In the genomic region with DNA sequence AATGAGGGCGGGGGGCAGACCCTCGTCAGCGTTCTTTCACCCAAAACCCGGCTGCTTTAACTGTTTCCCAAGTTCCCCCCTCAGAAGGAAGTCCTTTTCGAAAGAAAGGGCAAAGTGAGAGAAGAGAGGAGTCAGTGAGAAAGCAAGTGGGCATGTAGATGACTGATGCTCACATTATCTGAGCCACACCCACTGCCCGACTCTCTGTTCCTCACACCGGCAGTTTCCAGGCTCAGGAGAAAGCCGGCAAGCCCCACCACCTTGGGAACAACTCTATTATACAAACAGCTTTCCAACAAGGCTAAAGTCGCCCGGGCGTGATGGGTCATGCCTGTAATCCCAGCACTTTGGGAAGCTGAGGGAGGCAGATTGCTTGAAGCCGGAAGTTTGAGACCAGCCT, we compare ENCODE assay signal across 26 cellular contexts. TPM values are rescaled to one million over a fixed set of nuclear protein-coding genes. Genes with fewer than 3 reads are reported as not detected.
DNase-seq lines count a peak whose midpoint lies in the region; ATAC-seq, FAIRE-seq and TF ChIP-seq lines count a peak whose summit lies in the region.
"Had no signal": no experiment of that assay in that cellular context is flagged by ENCODE, and none has a peak within 500 bp of the region (broad histone marks: within the 10 kb centered on the region; RNA-seq: fewer than 3 reads in every experiment).

No MANE protein-coding gene starts in this region.

- no peak overlapping the region for H3K9ac ChIP-seq in GM23248

- H3K4me3 ChIP-seq in GM23248 (no peak overlapping the region), bronchial epithelial cell (ENCODE audit: low read depth, low read length) (no peak overlapping the region), osteoblast (ENCODE audit: insufficient read depth, low read length) (no peak overlapping the region)
- H3K4me3 ChIP-seq: K562, PC-9 had no signal

- FAIRE-seq in bronchial epithelial cell (lab: Jason Lieb, UNC) = no peak
- FAIRE-seq: GM12892, H1, K562 had no signal

- H3K4me2 ChIP-seq in GM23248 (ENCODE audit: unreplicated experiment) = no peak overlapping the region
- H3K4me2 ChIP-seq in osteoblast (ENCODE audit: insufficient read depth, low read length) = no peak overlapping the region
- H3K4me2 ChIP-seq: PC-9 had no signal

- H3K79me2 ChIP-seq in GM23248 (ENCODE audit: insufficient read depth) (peaks cover 16% of the 10 kb centered on the region), osteoblast (ENCODE audit: insufficient read depth, low read length) (peaks cover 15% of the 10 kb centered on the region)

- H3F3A ChIP-seq in GM23248 (ENCODE audit: insufficient read depth) = peaks cover 24% of the 10 kb centered on the region

- peak; percentile 42 for DNase-seq in A172 (ENCODE audit: low spot score)
- peak; percentile 37 for DNase-seq in GM23248
- DNase-seq in bronchial epithelial cell (ENCODE audit: low read depth) = peak; percentile 85
- DNase-seq in osteoblast (ENCODE audit: insufficient read length, low spot score, missing footprints) = peak; percentile 88
- no peak for DNase-seq in Right ventricle myocardium superior
- no peak for DNase-seq in activated CD4-positive, alpha-beta T cell treated with anti-CD3 and anti-CD28 coated beads, Interleukin-2, amount 50 U/mL, for 48 hours
- DNase-seq: Caco-2; CD8-positive, alpha-beta T cell; DMS153; DND-41; HCEC 1CT; Kasumi-1; MV-4-11; NCI-H1105; NCI-H1436 treated with DMSO at 0.1 percent for 48 hours; NCI-H187 treated with DMSO at 0.1 percent for 48 hours; NCI-H2227 treated with DMSO at 0.1 percent for 48 hours; NCI-H526 treated with DMSO at 0.1 percent for 48 hours; PC-9; SHP77; T-helper 1 cell had no signal

- H3K9me3 ChIP-seq in GM23248 (ENCODE audit: low read depth) = no peaks in the 10 kb centered on the region
- no peaks in the 10 kb centered on the region for H3K9me3 ChIP-seq in osteoblast (ENCODE audit: low read depth, low read length)
- H3K9me3 ChIP-seq: Caco-2 had no signal

- H3K27me3 ChIP-seq in GM23248 (replicated peaks; ENCODE audit: insufficient read depth) = no peaks in the 10 kb centered on the region
- H3K27me3 ChIP-seq in bronchial epithelial cell (ENCODE audit: control insufficient read depth, insufficient read depth, low read length) = no peaks in the 10 kb centered on the region
- H3K27me3 ChIP-seq in osteoblast (ENCODE audit: insufficient read depth, low read length) = no peaks in the 10 kb centered on the region

- intact Hi-C loops in Right ventricle myocardium superior (cut with DNase I) = no loop called here

- in situ Hi-C loops in GM23248 (cut with MboI) = no loop called here

- H3K27ac ChIP-seq in GM23248 (no peak overlapping the region), osteoblast (ENCODE audit: low read depth, low read length) (no peak overlapping the region)
- H3K27ac ChIP-seq: C4-2B, PC-9 had no signal

- 87 to 92% methylated on average over 12 of the region's 12 CpGs for WGBS in GM23248 (ENCODE audit: low coverage in 1 of 2, low lambda C conversion rate in 2 of 2, missing lambda C conversion rate in 2 of 2), 2 experiments

- TF ChIP-seq CTCF in bronchial epithelial cell (IDR thresholded peaks at IDR 0.05; ENCODE audit: insufficient read depth, low read length, severe bottlenecking) = no peak
- TF ChIP-seq CTCF in osteoblast (IDR thresholded peaks at IDR 0.05; ENCODE audit: extremely low read depth, low read depth, low read length) = no peak

- H3K36me3 ChIP-seq in GM23248 (ENCODE audit: low read depth) = peaks cover 17% of the 10 kb centered on the region; the same call in 1 of the 2 replicates
- peaks cover 11% of the 10 kb centered on the region for H3K36me3 ChIP-seq in bronchial epithelial cell (ENCODE audit: control insufficient read depth, insufficient read depth, low read length)
- peaks cover 30% of the 10 kb centered on the region for H3K36me3 ChIP-seq in osteoblast (ENCODE audit: insufficient read depth, low read length)

- ATAC-seq in Right ventricle myocardium superior (ENCODE audit: poor library complexity) (no peak), GM19023 (IDR thresholded peaks at IDR 0.05; ENCODE audit: unreplicated experiment) (no peak)
- ATAC-seq: CD8-positive, alpha-beta T cell; K562 had no signal

- no peaks in the 10 kb centered on the region for H4K20me1 ChIP-seq in GM23248 (ENCODE audit: insufficient read depth)
- no peaks in the 10 kb centered on the region for H4K20me1 ChIP-seq in osteoblast (ENCODE audit: insufficient read depth, low read length)

- no peaks in the 10 kb centered on the region for H3K9me2 ChIP-seq in GM23248 (ENCODE audit: insufficient read depth)

- H2AFZ ChIP-seq in GM23248 (no peak overlapping the region), osteoblast (ENCODE audit: low read length) (no peak overlapping the region)
- H2AFZ ChIP-seq: PC-9 had no signal

- peaks cover 20% of the 10 kb centered on the region for H3K4me1 ChIP-seq in GM23248 (ENCODE audit: insufficient read depth)
- peaks cover 32% of the 10 kb centered on the region for H3K4me1 ChIP-seq in osteoblast (ENCODE audit: insufficient read depth, low read length)
- H3K4me1 ChIP-seq: Caco-2 had no signal

RNA-seq across cellular contexts. Expression of gene RCC1L, which starts 23.1 kb away (rescaled TPM):
- 121 and 129 TPM in 2 replicates for total RNA-seq in A172 (2014; rRNA removed; shearing (Covaris generic))
- 59.6 and 61.9 TPM in 2 replicates for total RNA-seq in GM23248 (2014; rRNA removed; shearing (Covaris generic))
- 37.5 and 40.1 TPM in 2 replicates for polyA plus RNA-seq in GM23248 (2016; fragmentation: Nextera tagmentation; extraction: Ambion mirVana)
- total RNA-seq in bronchial epithelial cell = 42.9 and 60.2 TPM in 2 replicates
- total RNA-seq in osteoblast = 42.7 and 46.0 TPM in 2 replicates
- total RNA-seq in Right ventricle myocardium superior = 52.6 TPM

RNA-seq across cellular contexts. Expression of gene GTF2IRD2B, which starts 41.9 kb away (rescaled TPM):
- total RNA-seq in A172 (2014; rRNA removed; shearing (Covaris generic)) = 7.9 and 9.7 TPM in 2 replicates
- 30.0 and 37.8 TPM in 2 replicates for total RNA-seq in GM23248 (2014; rRNA removed; shearing (Covaris generic))
- polyA plus RNA-seq in GM23248 (2016; fragmentation: Nextera tagmentation; extraction: Ambion mirVana) = 28.7 and 32.6 TPM in 2 replicates
- total RNA-seq in bronchial epithelial cell (9.7 and 12.7 TPM in 2 replicates), osteoblast (30.1 and 30.4 TPM in 2 replicates), Right ventricle myocardium superior (36.7 TPM)

Comparison
In these comparisons a context has a peak if more than half of its experiments do, and no peak if none do; other contexts are left out.
1. DNase-seq: peak in A172 (single experiment), GM23248 (single experiment), bronchial epithelial cell (single experiment) and osteoblast (single experiment); none in Right ventricle myocardium superior (single experiment) and activated CD4-positive, alpha-beta T cell treated with anti-CD3 and anti-CD28 coated beads, Interleukin-2, amount 50 U/mL, for 48 hours (0 of 2).